In genomic region chr6:137076277-137077068, GRCh38 we compare ENCODE assay signal across 8 cellular contexts. TPM values are rescaled to one million over a fixed set of nuclear protein-coding genes. Genes with fewer than 3 reads are reported as not detected.
A peak's percentile ranks its signal among the peaks of the same experiment; 100 is the strongest.
DNase-seq lines count a peak whose midpoint lies in the region; TF ChIP-seq lines count a peak whose summit lies in the region.

No MANE protein-coding gene starts in this region.

- TF ChIP-seq POLR2A in Peyer's patch (IDR thresholded peaks at IDR 0.05) (no peak), uterus (IDR thresholded peaks at IDR 0.05) (no peak)

- no peaks in the 10 kb centered on the region for H3K4me1 Mint-ChIP-seq in activated T-helper 2 cell treated with anti-CD3 and anti-CD28 coated beads, Interferon-gamma antibody, Interleukin-2, Interleukin-4, amounts not matched to agents 10 μg/mL and 5 μg/mL and 100 μg/mL, durations not matched to agents 14 hours and 24 hours and 36 hours (ENCODE audit: low read depth)

- H3K9me3 Mint-ChIP-seq in activated T-helper 2 cell treated with anti-CD3 and anti-CD28 coated beads, Interferon-gamma antibody, Interleukin-2, Interleukin-4, amounts not matched to agents 10 μg/mL and 5 μg/mL and 100 μg/mL, durations not matched to agents 14 hours and 24 hours and 36 hours: no peaks in the 10 kb centered on the region

- intact Hi-C loops in activated T-helper 2 cell treated with anti-CD3 and anti-CD28 coated beads, Interferon-gamma antibody, Interleukin-2, Interleukin-4, amounts not matched to agents 10 μg/mL and 5 μg/mL and 100 μg/mL, durations not matched to agents 14 hours and 24 hours and 36 hours (cut with micrococcal nuclease): loop anchor here (1.0 kb wide), 2 partner anchors 238 to 565 kb away; no protein-coding TSS in a partner anchor
- intact Hi-C loops in uterus (cut with DNase I; ENCODE audit: low total_unique reads): no loop called here

- no peak overlapping the region for H3K4me3 ChIP-seq in GM06990 (replicated peaks; ENCODE audit: low read depth, low read length)
- H3K4me3 ChIP-seq in HAP-1: no peak overlapping the region
- H3K4me3 ChIP-seq in Peyer's patch: no peak overlapping the region
- no peak overlapping the region for H3K4me3 ChIP-seq in parathyroid adenoma (ENCODE audit: low read depth, low read length)
- no peak overlapping the region for H3K4me3 ChIP-seq in uterus

- H2AFZ ChIP-seq in parathyroid adenoma: no peak overlapping the region

- no peak overlapping the region for H3K9ac ChIP-seq in parathyroid adenoma

- no peaks in the 10 kb centered on the region for H3K79me2 ChIP-seq in parathyroid adenoma

- H3K27ac Mint-ChIP-seq in activated T-helper 2 cell treated with anti-CD3 and anti-CD28 coated beads, Interferon-gamma antibody, Interleukin-2, Interleukin-4, amounts not matched to agents 10 μg/mL and 5 μg/mL and 100 μg/mL, durations not matched to agents 14 hours and 24 hours and 36 hours: no peak overlapping the region

- H3K36me3 ChIP-seq in GM06990 (ENCODE audit: control insufficient read depth, insufficient read depth, low read length) (no peaks in the 10 kb centered on the region), HAP-1 (replicated peaks) (no peaks in the 10 kb centered on the region), Peyer's patch (no peaks in the 10 kb centered on the region), parathyroid adenoma (ENCODE audit: control insufficient read depth, insufficient read depth, low read length) (no peaks in the 10 kb centered on the region), uterus (no peaks in the 10 kb centered on the region)

- no peak overlapping the region for H3K4me2 ChIP-seq in parathyroid adenoma (ENCODE audit: low read length)

- peaks cover 52% of the 10 kb centered on the region for H3K27me3 Mint-ChIP-seq in activated T-helper 2 cell treated with anti-CD3 and anti-CD28 coated beads, Interferon-gamma antibody, Interleukin-2, Interleukin-4, amounts not matched to agents 10 μg/mL and 5 μg/mL and 100 μg/mL, durations not matched to agents 14 hours and 24 hours and 36 hours (ENCODE audit: low read depth)

- H3K36me3 Mint-ChIP-seq in activated T-helper 2 cell treated with anti-CD3 and anti-CD28 coated beads, Interferon-gamma antibody, Interleukin-2, Interleukin-4, amounts not matched to agents 10 μg/mL and 5 μg/mL and 100 μg/mL, durations not matched to agents 14 hours and 24 hours and 36 hours (ENCODE audit: low read depth): no peaks in the 10 kb centered on the region

- no peaks in the 10 kb centered on the region; the same call in 1 of the 2 replicates for H3K9me3 ChIP-seq in HAP-1
- no peaks in the 10 kb centered on the region for H3K9me3 ChIP-seq in Peyer's patch
- no peaks in the 10 kb centered on the region for H3K9me3 ChIP-seq in parathyroid adenoma (ENCODE audit: control insufficient read depth, low read length)
- H3K9me3 ChIP-seq in uterus: no peaks in the 10 kb centered on the region

- H3K27me3 ChIP-seq in GM06990 (replicated peaks; ENCODE audit: control insufficient read depth, insufficient read depth, low read length): no peaks in the 10 kb centered on the region
- no peaks in the 10 kb centered on the region for H3K27me3 ChIP-seq in HAP-1 (ENCODE audit: low read depth)
- H3K27me3 ChIP-seq in Peyer's patch: no peaks in the 10 kb centered on the region
- no peaks in the 10 kb centered on the region for H3K27me3 ChIP-seq in parathyroid adenoma (ENCODE audit: control insufficient read depth, insufficient read depth, low read length)
- H3K27me3 ChIP-seq in uterus: no peaks in the 10 kb centered on the region

- TF ChIP-seq CTCF in GM06990 (IDR thresholded peaks at IDR 0.05; ENCODE audit: insufficient read depth, low read length, poor library complexity, severe bottlenecking) (peak; percentile 93), Peyer's patch (IDR thresholded peaks at IDR 0.05) (peak in 5 of 6 experiments; percentile 41 to 93 (median 85)), parathyroid adenoma (IDR thresholded peaks at IDR 0.05) (peak; percentile 60), uterus (IDR thresholded peaks at IDR 0.05) (peak; percentile 29 to 66 (median 46))

- H3K4me1 ChIP-seq in HAP-1: no peaks in the 10 kb centered on the region
- peaks cover 0 to 7% (median 0%) of the 10 kb centered on the region in 4 donors for H3K4me1 ChIP-seq in Peyer's patch
- no peaks in the 10 kb centered on the region for H3K4me1 ChIP-seq in parathyroid adenoma
- no peaks in the 10 kb centered on the region for H3K4me1 ChIP-seq in uterus

- H3K4me3 Mint-ChIP-seq in activated T-helper 2 cell treated with anti-CD3 and anti-CD28 coated beads, Interferon-gamma antibody, Interleukin-2, Interleukin-4, amounts not matched to agents 10 μg/mL and 5 μg/mL and 100 μg/mL, durations not matched to agents 14 hours and 24 hours and 36 hours (ENCODE audit: low read depth): no peak overlapping the region

- in situ Hi-C loops in HAP-1 (cut with MboI; ENCODE audit: low sequenced_read_pairs): no loop called here

- DNase-seq in GM06990 (ENCODE audit: extremely low read depth, insufficient read length): peak; percentile 54
- peak; percentile 57 to 77 for DNase-seq in HAP-1 (ENCODE audit: low spot score in 2 of 2)
- DNase-seq in LoVo (ENCODE audit: low spot score): peak; percentile 80
- DNase-seq in Peyer's patch: peak; percentile 68 to 90 (median 77)
- DNase-seq in activated T-helper 2 cell treated with anti-CD3 and anti-CD28 coated beads, Interferon-gamma antibody, Interleukin-2, Interleukin-4, amounts not matched to agents 10 μg/mL and 5 μg/mL and 100 μg/mL, durations not matched to agents 14 hours and 24 hours and 36 hours (ENCODE audit: low spot score): peak; percentile 36
- peak; percentile 56 for DNase-seq in globus pallidus (ENCODE audit: low spot score)
- peak; percentile 30 to 39 for DNase-seq in uterus

- H3K27ac ChIP-seq in Peyer's patch (no peak overlapping the region), parathyroid adenoma (no peak overlapping the region), uterus (no peak overlapping the region)

RNA-seq across cellular contexts. Expression of gene IL20RA, which starts 31.7 kb away (rescaled TPM):
- total RNA-seq in Peyer's patch (1 to 10 TPM in 2 of 4 donors, under 1 TPM in 1, not detected in 1; 0.47 to 2.5 (median 1.7) TPM), uterus (1 to 10 TPM in 3 of 4 donors, under 1 TPM in 1; 0.88 to 6.4 (median 4.3) TPM)
- not detected in 2 replicates for total RNA-seq in activated T-helper 2 cell treated with anti-CD3 and anti-CD28 coated beads, Interferon-gamma antibody, Interleukin-2, Interleukin-4, amounts not matched to agents 10 μg/mL and 5 μg/mL and 100 μg/mL, durations not matched to agents 14 hours and 24 hours and 36 hours
